29 cellular contexts compared by ENCODE assay signal in genomic region chr4:159043861-159044260, GRCh38.
"Had no signal": no experiment of that assay in that cellular context is flagged by ENCODE, and none has a peak within 500 bp of the region (broad histone marks: within the 10 kb centered on the region; RNA-seq: fewer than 3 reads in every experiment).

No MANE protein-coding gene starts in this region.

- ATAC-seq: stimulated activated effector memory CD8-positive, alpha-beta T cell treated with anti-CD3 and anti-CD28 coated beads, Interleukin-12 subunit alpha, Interleukin-12 subunit beta, amount 100 ng/mL, for 72 hours; stimulated activated memory B cell treated with anti-CD40 and anti-IgM and Interleukin-4, amounts not matched to agents 10 μg/mL and 1 μg/mL and 100 μg/mL, for 72 hours; stimulated activated naive B cell treated with anti-CD40 and anti-IgM and Interleukin-4, amounts not matched to agents 10 μg/mL and 1 μg/mL and 100 μg/mL, for 72 hours; stimulated activated naive CD8-positive, alpha-beta T cell treated with anti-CD3 and anti-CD28 coated beads, Interleukin-15, amount 100 ng/mL, for 72 hours; stimulated activated naive CD8-positive, alpha-beta T cell treated with anti-CD3 and anti-CD28 coated beads, Interleukin-15, Interleukin-2, amounts not matched to agents 100 U/mL and 50 U/mL, for 24 hours; upper lobe of right lung had no signal

- H3K4me3 ChIP-seq: stomach, suprapubic skin, testis, thoracic aorta, thyroid gland, tibial artery, tibial nerve, transverse colon, upper lobe of left lung, upper lobe of right lung, uterus, vagina had no signal

- H3K27me3 Mint-ChIP-seq: type B pancreatic cell had no signal

- H3K36me3 ChIP-seq: stomach, suprapubic skin, thoracic aorta, thyroid gland, tibial artery, tibial nerve, transverse colon, upper lobe of left lung, upper lobe of right lung, uterus, vagina had no signal

- H3K4me3 Mint-ChIP-seq: stimulated activated effector memory CD8-positive, alpha-beta T cell treated with anti-CD3 and anti-CD28 coated beads, Interleukin-12 subunit alpha, Interleukin-12 subunit beta, amount 100 ng/mL, for 72 hours; stimulated activated memory B cell treated with anti-CD40 and anti-IgM and Interleukin-4, amounts not matched to agents 10 μg/mL and 1 μg/mL and 100 μg/mL, for 72 hours; stimulated activated naive B cell treated with anti-CD40 and anti-IgM and Interleukin-4, amounts not matched to agents 10 μg/mL and 1 μg/mL and 100 μg/mL, for 72 hours; stimulated activated naive CD8-positive, alpha-beta T cell treated with anti-CD3 and anti-CD28 coated beads, Interleukin-15, amount 100 ng/mL, for 72 hours; stimulated activated naive CD8-positive, alpha-beta T cell treated with anti-CD3 and anti-CD28 coated beads, Interleukin-15, Interleukin-2, amounts not matched to agents 100 ng/mL and 50 ng/mL, for 24 hours; type B pancreatic cell had no signal

- H3K27me3 ChIP-seq: stomach, suprapubic skin, testis, thyroid gland, tibial artery, tibial nerve, transverse colon, upper lobe of left lung, upper lobe of right lung, uterus, vagina had no signal

- H3K9me3 Mint-ChIP-seq: stimulated activated effector memory CD8-positive, alpha-beta T cell treated with anti-CD3 and anti-CD28 coated beads, Interleukin-12 subunit alpha, Interleukin-12 subunit beta, amount 100 ng/mL, for 72 hours; stimulated activated memory B cell treated with anti-CD40 and anti-IgM and Interleukin-4, amounts not matched to agents 10 μg/mL and 1 μg/mL and 100 μg/mL, for 72 hours; stimulated activated naive B cell treated with anti-CD40 and anti-IgM and Interleukin-4, amounts not matched to agents 10 μg/mL and 1 μg/mL and 100 μg/mL, for 72 hours; stimulated activated naive CD8-positive, alpha-beta T cell treated with anti-CD3 and anti-CD28 coated beads, Interleukin-15, amount 100 ng/mL, for 72 hours; stimulated activated naive CD8-positive, alpha-beta T cell treated with anti-CD3 and anti-CD28 coated beads, Interleukin-15, Interleukin-2, amounts not matched to agents 100 ng/mL and 50 ng/mL, for 24 hours; type B pancreatic cell had no signal

- H3K27ac ChIP-seq: stomach, suprapubic skin, testis, thoracic aorta, thyroid gland, tibial artery, tibial nerve, transverse colon, upper lobe of left lung, upper lobe of right lung, uterus, vagina had no signal

- H3K27ac Mint-ChIP-seq: stimulated activated effector memory CD8-positive, alpha-beta T cell treated with anti-CD3 and anti-CD28 coated beads, Interleukin-12 subunit alpha, Interleukin-12 subunit beta, amount 100 ng/mL, for 72 hours; stimulated activated memory B cell treated with anti-CD40 and anti-IgM and Interleukin-4, amounts not matched to agents 10 μg/mL and 1 μg/mL and 100 μg/mL, for 72 hours; stimulated activated naive B cell treated with anti-CD40 and anti-IgM and Interleukin-4, amounts not matched to agents 10 μg/mL and 1 μg/mL and 100 μg/mL, for 72 hours; stimulated activated naive CD8-positive, alpha-beta T cell treated with anti-CD3 and anti-CD28 coated beads, Interleukin-15, Interleukin-2, amounts not matched to agents 100 ng/mL and 50 ng/mL, for 24 hours; type B pancreatic cell had no signal

- DNase-seq: stimulated activated CD4-positive, alpha-beta T cell treated with anti-CD3 and anti-CD28 coated beads, Interleukin-2, amount 100 ng/mL, for 48 hours; stimulated activated CD4-positive, alpha-beta T cell treated with anti-CD3 and anti-CD28 coated beads, Interleukin-4, amount 100 ng/mL, for 1 hour; stimulated activated CD4-positive, alpha-beta T cell treated with anti-CD3 and anti-CD28 coated beads, Interleukin-4, amount 100 ng/mL, for 24 hours; stimulated activated CD4-positive, alpha-beta T cell treated with anti-CD3 and anti-CD28 coated beads, Interleukin-4, amount 100 ng/mL, for 4 hours; stimulated activated CD8-positive, alpha-beta memory T cell treated with anti-CD3 and anti-CD28 coated beads, Interleukin-4, amount 100 ng/mL, for 48 hours; stimulated activated naive B cell treated with anti-CD40 and anti-IgM and Interleukin-4, amounts not matched to agents 10 μg/mL and 1 μg/mL and 100 μg/mL, for 72 hours; stimulated activated naive CD4-positive, alpha-beta T cell; stimulated activated naive CD4-positive, alpha-beta T cell treated with Interleukin-2 at 50 U/mL for 16 hours; stimulated activated naive CD8-positive, alpha-beta T cell treated with anti-CD3 and anti-CD28 coated beads, Interleukin-15, amount 100 ng/mL, for 72 hours; stimulated activated naive CD8-positive, alpha-beta T cell treated with anti-CD3 and anti-CD28 coated beads, Interleukin-15, Interleukin-2, amounts not matched to agents 100 U/mL and 50 U/mL, for 24 hours; stomach; substantia nigra; testis; thyroid gland; tibial artery; transverse colon; trophoblast cell; upper lobe of left lung; upper lobe of right lung; uterus had no signal

- FAIRE-seq: urothelium cell line had no signal

- H3K4me1 ChIP-seq: testis, tibial nerve, upper lobe of left lung, uterus had no signal

- H3K36me3 Mint-ChIP-seq: stimulated activated effector memory CD8-positive, alpha-beta T cell treated with anti-CD3 and anti-CD28 coated beads, Interleukin-12 subunit alpha, Interleukin-12 subunit beta, amount 100 ng/mL, for 72 hours; stimulated activated memory B cell treated with anti-CD40 and anti-IgM and Interleukin-4, amounts not matched to agents 10 μg/mL and 1 μg/mL and 100 μg/mL, for 72 hours; stimulated activated naive B cell treated with anti-CD40 and anti-IgM and Interleukin-4, amounts not matched to agents 10 μg/mL and 1 μg/mL and 100 μg/mL, for 72 hours; type B pancreatic cell had no signal

- H3K9me3 ChIP-seq: stomach, suprapubic skin, testis, thoracic aorta, thyroid gland, tibial artery, tibial nerve, transverse colon, upper lobe of left lung, upper lobe of right lung, uterus, vagina had no signal
